Comparison of ENCODE assay signal across 1 cellular context in the genomic region with DNA sequence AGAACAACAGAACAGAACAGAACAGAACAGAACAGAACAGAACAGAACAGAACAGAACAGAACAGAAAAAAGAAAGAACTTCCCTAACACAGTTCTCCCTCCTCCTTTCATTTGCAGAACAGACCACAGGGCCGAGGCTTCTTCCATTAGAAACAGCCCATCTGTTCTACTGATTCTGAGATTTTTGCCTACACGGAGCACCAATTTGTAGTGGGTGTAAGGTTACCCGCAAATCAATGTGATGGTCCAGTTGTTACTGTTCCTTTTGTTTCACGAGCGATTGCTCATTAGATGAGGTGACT.
TF ChIP-seq lines count a peak whose summit lies in the region.

No MANE protein-coding gene starts in this region.

TF ChIP-seq in H1, 55 proteins besides CTCF, POLR2A, EP300 and RAD21 (continued from another document):
- TF ChIP-seq SP2 (IDR thresholded peaks at IDR 0.05; ENCODE audit: low read length), result no peak
- no peak for TF ChIP-seq BCL11A (IDR thresholded peaks at IDR 0.05; ENCODE audit: low read depth in 2 of 2, low read length in 2 of 2)
- no peak for TF ChIP-seq SIRT6 (IDR thresholded peaks at IDR 0.05; ENCODE audit: low read length)
- no peak for TF ChIP-seq FOSL1 (IDR thresholded peaks at IDR 0.05; ENCODE audit: insufficient read depth, low read depth, low read length)
